In genomic region chr3:72445827-72446405, GRCh38 we compare ENCODE assay signal across 1 cellular context.
TF ChIP-seq lines count a peak whose summit lies in the region.

No MANE protein-coding gene starts in this region.

TF ChIP-seq in IMR-90, 13 proteins besides CTCF, POLR2A, EP300 and RAD21 (continued from another document):
- TF ChIP-seq USF2 (IDR thresholded peaks at IDR 0.05; ENCODE audit: low read depth, low read length): no peak
